ENCODE assay signal across 1 cellular context in the genomic region with DNA sequence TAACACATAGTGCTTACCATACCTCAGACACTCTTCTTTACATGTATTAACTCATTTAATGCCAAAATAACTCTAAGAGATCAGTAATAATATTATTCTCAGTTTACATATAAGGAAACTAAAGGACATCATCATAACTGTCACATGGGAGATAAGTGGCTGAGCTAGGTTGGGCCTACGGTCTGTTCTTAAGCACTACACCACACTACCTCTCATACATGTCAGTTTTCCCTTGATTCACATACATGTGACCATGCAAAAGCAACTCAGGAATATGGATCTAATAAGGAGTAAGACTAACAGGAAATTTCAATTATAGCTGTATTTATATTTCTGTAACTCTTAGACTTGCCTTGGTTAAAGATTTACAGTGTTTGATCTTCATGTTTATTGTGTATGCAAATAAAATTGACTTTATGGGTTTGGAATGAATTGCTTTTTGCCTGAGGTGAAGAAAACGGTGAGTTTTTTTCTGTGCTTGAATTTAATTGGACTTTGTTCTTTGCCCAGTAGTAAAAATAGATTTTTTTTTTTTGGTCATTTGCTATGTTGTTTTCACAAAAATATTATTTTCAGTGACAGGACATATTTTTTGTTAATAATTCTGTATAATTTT.
TF ChIP-seq lines count a peak whose summit lies in the region.

No MANE protein-coding gene starts in this region.

TF ChIP-seq in IMR-90, 13 proteins besides CTCF, POLR2A, EP300 and RAD21 (continued from another document):
- TF ChIP-seq CHD1 (IDR thresholded peaks at IDR 0.05; ENCODE audit: low read depth, low read length) (no peak), MAZ (IDR thresholded peaks at IDR 0.05; ENCODE audit: borderline replicate concordance, low read depth, low read length) (no peak), RCOR1 (IDR thresholded peaks at IDR 0.05; ENCODE audit: insufficient replicate concordance, low read length) (no peak)
TF ChIP-seq in IMR-90: peak in this region for 0.
